8 cellular contexts compared by ENCODE assay signal in the genomic region with DNA sequence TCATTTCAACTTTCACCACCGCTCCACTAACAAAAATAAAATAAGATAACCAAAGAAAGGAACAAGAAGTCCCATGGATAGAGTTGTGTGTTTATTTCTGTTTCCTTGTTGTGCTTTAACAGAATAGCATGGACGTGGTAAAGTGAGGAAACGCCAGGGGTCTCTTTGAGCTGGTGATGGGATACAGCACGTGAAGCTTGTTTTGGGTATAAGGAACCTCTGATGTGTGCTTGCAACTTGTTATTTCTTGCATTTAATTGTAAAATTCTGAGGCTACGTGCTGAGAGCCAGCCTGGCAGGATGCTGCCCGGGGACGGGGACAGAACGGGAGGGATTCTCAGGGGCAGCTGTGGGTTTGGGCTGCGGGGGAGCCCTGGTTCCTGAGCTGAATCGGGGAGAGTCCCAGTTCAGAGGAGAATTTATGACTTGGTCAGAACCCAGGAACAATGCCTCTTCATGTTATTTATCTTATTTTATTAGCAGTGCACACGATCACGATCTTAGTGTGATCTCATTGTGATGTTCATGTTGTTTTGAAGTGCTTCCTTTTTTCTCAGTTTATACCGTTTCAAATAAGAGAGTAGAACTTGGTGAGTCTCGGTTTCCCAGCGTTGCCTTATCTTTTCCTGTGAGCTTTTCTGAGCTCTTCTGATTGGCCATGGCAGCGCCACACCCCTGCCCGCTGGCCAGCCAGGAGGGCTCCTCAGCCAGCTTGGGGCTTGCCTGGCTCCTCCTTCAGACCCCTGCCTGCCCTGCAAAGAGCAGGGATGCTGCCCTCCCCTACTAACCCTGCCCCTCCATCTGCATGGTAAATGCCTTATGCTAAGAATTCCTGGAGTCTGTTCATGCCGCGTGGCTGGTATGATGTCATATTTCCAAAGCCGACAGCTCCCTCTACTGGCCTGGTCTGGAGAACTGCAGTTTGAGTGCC.
DNase-seq lines count a peak whose midpoint lies in the region; ATAC-seq and TF ChIP-seq lines count a peak whose summit lies in the region.

No MANE protein-coding gene starts in this region.

- peak overlapping the region; percentile 76 for H3K4me3 Mint-ChIP-seq in WTC11

- peak overlapping the region; percentile 89 for H3K27ac Mint-ChIP-seq in WTC11

- H3K27ac ChIP-seq in caudate nucleus (ENCODE audit: low read depth, low read length) (peak overlapping the region; percentile 71), spleen (peak overlapping the region in 7 of 8 donors; percentile 46 to 77 (median 56))

- ATAC-seq in GM18907 (IDR thresholded peaks at IDR 0.05; ENCODE audit: unreplicated experiment) (peak; percentile 50), HG03139 (IDR thresholded peaks at IDR 0.05; ENCODE audit: unreplicated experiment) (peak; percentile 53), WTC11 (peak; percentile 100)

- H3K27me3 Mint-ChIP-seq in WTC11 (ENCODE audit: low read depth), result no peaks in the 10 kb centered on the region; the same call in none of the 2 replicates

- intact Hi-C loops in spleen (cut with DNase I; ENCODE audit: low total_unique reads), result loop anchor here (2.0 to 10.0 kb wide), 3 partner anchors 53 to 345 kb away; no protein-coding TSS in a partner anchor

- TF ChIP-seq CTCF in AG09309 (IDR thresholded peaks at IDR 0.05; ENCODE audit: control insufficient read depth, insufficient read depth, low read depth, low read length, missing control alignments) (peak; percentile 85), WTC11 (IDR thresholded peaks at IDR 0.05) (peak; percentile 60), spleen (IDR thresholded peaks at IDR 0.05 in 8 of 11, conservative IDR thresholded peaks at IDR 0.05 in 3 of 11) (peak; percentile 90 to 98 (median 94))

- H3K4me1 ChIP-seq in spleen, result peaks cover 20 to 85% (median 50%) of the 10 kb centered on the region in 6 donors

- H3K9me3 ChIP-seq in spleen, result no peaks in the 10 kb centered on the region

- no peaks in the 10 kb centered on the region for H3K36me3 Mint-ChIP-seq in WTC11

- DNase-seq in AG09309 (ENCODE audit: low read depth) (peak; percentile 95), NCI-H2196 (lab: John Stamatoyannopoulos, UW; ENCODE audit: unreplicated experiment) (peak; percentile 83), WTC11 (ENCODE audit: low spot score) (peak; percentile 95), caudate nucleus (lab: John Stamatoyannopoulos, UW) (peak; percentile 15 to 92 (median 72)), inferior parietal cortex (ENCODE audit: extremely low spot score) (peak; percentile 96), spleen (peak; percentile 89)

- H3K4me1 Mint-ChIP-seq in WTC11, result peaks cover 34% of the 10 kb centered on the region

- no peaks in the 10 kb centered on the region for H3K27me3 ChIP-seq in spleen (replicated peaks in 1 of 7)

- POLR2A ChIA-PET in WTC11 (lab: Charles Lee), result interaction anchor here (0.5 to 2.5 kb wide), 12 partner anchors 8 to 362 kb away, joined by 3 to 14 read pairs (median 4); a partner anchor contains a TSS

- CTCF ChIA-PET in WTC11 (lab: Charles Lee), result interaction anchor here (0.6 to 4.9 kb wide), 66 partner anchors 9 to 343 kb away, joined by 3 to 142 read pairs (median 5); a partner anchor contains a TSS

- H3K4me3 ChIP-seq in AG09309 (ENCODE audit: control insufficient read depth, low read depth, low read length) (peak overlapping the region; percentile 10), spleen (peak overlapping the region in 6 of 8 donors; percentile 24 to 63 (median 30))

- H3K9me3 Mint-ChIP-seq in WTC11, result no peaks in the 10 kb centered on the region; the same call in 1 of the 2 replicates

- no peak for TF ChIP-seq POLR2A in spleen (IDR thresholded peaks at IDR 0.05)

- H3K36me3 ChIP-seq in spleen, result no peaks in the 10 kb centered on the region

- WGBS in spleen, 5 donors, result 7 to 8% (median 8%) methylated on average over 20 of the region's 20 CpGs

TF ChIP-seq in WTC11, 78 proteins besides CTCF, POLR2A, EP300 and RAD21:
- TF ChIP-seq SMAD3 (CRISPR knock-in tag; IDR thresholded peaks at IDR 0.05; ENCODE audit: borderline replicate concordance) (no peak), EMX1 (CRISPR knock-in tag; IDR thresholded peaks at IDR 0.05) (no peak), ZBTB21 (CRISPR knock-in tag; IDR thresholded peaks at IDR 0.05; ENCODE audit: borderline replicate concordance) (0 out of 2 replicates have a peak, but pooled peaks have one; percentile 76), ZNF232 (CRISPR knock-in tag; IDR thresholded peaks at IDR 0.05) (peak; percentile 60; the same call in 1 of the 2 replicates), TEAD1 (CRISPR knock-in tag; IDR thresholded peaks at IDR 0.05) (peak; percentile 85; the same call in 1 of the 2 replicates), ETV6 (CRISPR knock-in tag; IDR thresholded peaks at IDR 0.05) (peak; percentile 68; the same call in 1 of the 2 replicates)
- TF ChIP-seq, protein P1, sequence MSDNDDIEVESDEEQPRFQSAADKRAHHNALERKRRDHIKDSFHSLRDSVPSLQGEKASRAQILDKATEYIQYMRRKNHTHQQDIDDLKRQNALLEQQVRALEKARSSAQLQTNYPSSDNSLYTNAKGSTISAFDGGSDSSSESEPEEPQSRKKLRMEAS (CRISPR knock-in tag; IDR thresholded peaks at IDR 0.05), result peak; percentile 84

Comparison
In these comparisons a context has a peak if more than half of its experiments do, and no peak if none do; other contexts are left out.
1. Peak in every context shown above with its lines: DNase-seq, ATAC-seq, H3K4me3 ChIP-seq and H3K27ac ChIP-seq.
2. ATAC-seq: peak in every context shown above with its lines; median percentile 100 in WTC11; 53 in HG03139; 50 in GM18907.